ENCODE assay signal across 1 cellular context in the genomic region with DNA sequence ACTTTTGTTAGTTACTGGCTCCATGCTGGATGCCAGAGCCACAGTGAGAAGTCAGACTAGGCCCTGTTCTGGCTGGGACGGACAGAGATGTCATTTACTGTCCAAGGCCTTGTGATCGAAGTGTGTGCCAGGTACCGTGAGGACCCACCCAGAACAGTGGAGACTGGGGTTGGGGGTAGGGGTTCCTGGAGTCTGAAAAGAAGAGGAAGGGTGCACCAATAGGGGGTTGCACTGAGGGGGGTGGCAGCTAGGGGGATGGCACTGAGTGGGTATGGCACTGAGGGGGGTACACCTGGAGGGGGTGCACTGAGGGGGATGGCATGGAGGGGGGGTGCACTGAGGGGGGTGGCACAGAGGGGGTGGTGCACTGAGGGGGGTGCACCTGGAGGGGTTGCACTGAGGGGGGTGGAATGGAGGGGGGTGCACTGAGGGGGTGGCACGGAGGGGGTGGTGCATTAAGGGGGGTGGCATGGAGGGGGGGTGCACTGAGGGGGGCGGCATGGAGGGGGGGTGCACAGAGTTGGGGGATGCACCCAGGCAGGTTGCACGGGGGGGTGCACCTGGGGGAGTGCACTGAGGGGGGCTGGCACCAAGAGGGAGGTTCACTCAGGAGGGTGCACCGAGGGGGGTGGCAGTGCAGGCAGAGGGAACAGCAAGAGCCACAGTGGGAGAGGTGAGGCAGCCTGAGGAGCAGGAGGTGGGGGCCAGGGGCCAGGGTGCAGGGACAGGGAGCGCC.
TF ChIP-seq lines count a peak whose summit lies in the region.

No MANE protein-coding gene starts in this region.

TF ChIP-seq in SK-N-SH treated with all-trans-retinoic acid at 6 μM for 48 hours, 23 proteins besides CTCF, POLR2A, EP300 and RAD21 (continued from another document):
- TF ChIP-seq, protein P1, sequence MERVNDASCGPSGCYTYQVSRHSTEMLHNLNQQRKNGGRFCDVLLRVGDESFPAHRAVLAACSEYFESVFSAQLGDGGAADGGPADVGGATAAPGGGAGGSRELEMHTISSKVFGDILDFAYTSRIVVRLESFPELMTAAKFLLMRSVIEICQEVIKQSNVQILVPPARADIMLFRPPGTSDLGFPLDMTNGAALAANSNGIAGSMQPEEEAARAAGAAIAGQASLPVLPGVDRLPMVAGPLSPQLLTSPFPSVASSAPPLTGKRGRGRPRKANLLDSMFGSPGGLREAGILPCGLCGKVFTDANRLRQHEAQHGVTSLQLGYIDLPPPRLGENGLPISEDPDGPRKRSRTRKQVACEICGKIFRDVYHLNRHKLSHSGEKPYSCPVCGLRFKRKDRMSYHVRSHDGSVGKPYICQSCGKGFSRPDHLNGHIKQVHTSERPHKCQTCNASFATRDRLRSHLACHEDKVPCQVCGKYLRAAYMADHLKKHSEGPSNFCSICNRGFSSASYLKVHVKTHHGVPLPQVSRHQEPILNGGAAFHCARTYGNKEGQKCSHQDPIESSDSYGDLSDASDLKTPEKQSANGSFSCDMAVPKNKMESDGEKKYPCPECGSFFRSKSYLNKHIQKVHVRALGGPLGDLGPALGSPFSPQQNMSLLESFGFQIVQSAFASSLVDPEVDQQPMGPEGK (CRISPR knock-in tag; IDR thresholded peaks at IDR 0.05; ENCODE audit: borderline replicate concordance): no peak
- TF ChIP-seq, protein P2, sequence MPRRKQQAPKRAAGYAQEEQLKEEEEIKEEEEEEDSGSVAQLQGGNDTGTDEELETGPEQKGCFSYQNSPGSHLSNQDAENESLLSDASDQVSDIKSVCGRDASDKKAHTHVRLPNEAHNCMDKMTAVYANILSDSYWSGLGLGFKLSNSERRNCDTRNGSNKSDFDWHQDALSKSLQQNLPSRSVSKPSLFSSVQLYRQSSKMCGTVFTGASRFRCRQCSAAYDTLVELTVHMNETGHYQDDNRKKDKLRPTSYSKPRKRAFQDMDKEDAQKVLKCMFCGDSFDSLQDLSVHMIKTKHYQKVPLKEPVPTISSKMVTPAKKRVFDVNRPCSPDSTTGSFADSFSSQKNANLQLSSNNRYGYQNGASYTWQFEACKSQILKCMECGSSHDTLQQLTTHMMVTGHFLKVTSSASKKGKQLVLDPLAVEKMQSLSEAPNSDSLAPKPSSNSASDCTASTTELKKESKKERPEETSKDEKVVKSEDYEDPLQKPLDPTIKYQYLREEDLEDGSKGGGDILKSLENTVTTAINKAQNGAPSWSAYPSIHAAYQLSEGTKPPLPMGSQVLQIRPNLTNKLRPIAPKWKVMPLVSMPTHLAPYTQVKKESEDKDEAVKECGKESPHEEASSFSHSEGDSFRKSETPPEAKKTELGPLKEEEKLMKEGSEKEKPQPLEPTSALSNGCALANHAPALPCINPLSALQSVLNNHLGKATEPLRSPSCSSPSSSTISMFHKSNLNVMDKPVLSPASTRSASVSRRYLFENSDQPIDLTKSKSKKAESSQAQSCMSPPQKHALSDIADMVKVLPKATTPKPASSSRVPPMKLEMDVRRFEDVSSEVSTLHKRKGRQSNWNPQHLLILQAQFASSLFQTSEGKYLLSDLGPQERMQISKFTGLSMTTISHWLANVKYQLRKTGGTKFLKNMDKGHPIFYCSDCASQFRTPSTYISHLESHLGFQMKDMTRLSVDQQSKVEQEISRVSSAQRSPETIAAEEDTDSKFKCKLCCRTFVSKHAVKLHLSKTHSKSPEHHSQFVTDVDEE (CRISPR knock-in tag; IDR thresholded peaks at IDR 0.05): no peak
- TF ChIP-seq ZNF70 (CRISPR knock-in tag; IDR thresholded peaks at IDR 0.05): no peak
- no peak for TF ChIP-seq ZFP3 (CRISPR knock-in tag; IDR thresholded peaks at IDR 0.05)
- TF ChIP-seq ZNF565 (CRISPR knock-in tag; conservative IDR thresholded peaks at IDR 0.05; ENCODE audit: low read depth): no peak
- no peak for TF ChIP-seq CSDC2 (CRISPR knock-in tag; IDR thresholded peaks at IDR 0.05)
- no peak for TF ChIP-seq ISL1 (CRISPR knock-in tag; IDR thresholded peaks at IDR 0.05)
TF ChIP-seq in SK-N-SH treated with all-trans-retinoic acid at 6 μM for 48 hours: peak in this region for 0.
